In the genomic region with DNA sequence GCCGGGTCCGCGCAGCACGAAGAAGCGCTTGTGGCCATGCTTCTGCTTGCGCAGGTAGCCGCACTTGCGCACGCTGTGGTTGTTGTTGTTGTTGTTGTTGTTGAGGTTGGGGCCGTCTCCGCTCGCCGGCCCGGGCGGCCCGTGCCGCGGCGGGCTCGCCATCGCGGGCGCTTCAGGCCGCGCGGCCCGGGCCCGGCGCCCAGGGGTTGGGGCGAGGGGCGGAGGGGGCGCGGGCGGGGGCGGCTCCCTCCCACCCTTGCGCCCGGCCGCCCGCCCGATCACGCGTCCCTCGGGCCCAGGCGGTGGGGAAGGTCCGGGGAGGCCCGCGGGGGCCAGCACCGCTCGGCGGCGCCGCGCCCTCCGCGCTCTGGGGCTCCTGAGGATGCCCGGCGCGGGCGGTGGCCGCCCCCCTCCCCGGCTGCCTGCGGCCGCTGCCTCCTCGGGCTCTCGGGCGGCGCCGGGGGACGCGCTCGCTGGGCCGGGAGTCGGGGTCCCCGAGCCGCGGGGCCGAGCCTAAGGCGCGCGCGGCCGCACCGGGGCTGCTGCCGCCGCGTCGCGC, we compare ENCODE assay signal across 8 cellular contexts. TPM values are rescaled to one million over a fixed set of nuclear protein-coding genes. Genes with fewer than 3 reads are reported as not detected.
A peak's percentile ranks its signal among the peaks of the same experiment; 100 is the strongest.
DNase-seq lines count a peak whose midpoint lies in the region; ATAC-seq and TF ChIP-seq lines count a peak whose summit lies in the region.

No MANE protein-coding gene starts in this region.

- peaks cover 6% of the 10 kb centered on the region for H3K4me1 Mint-ChIP-seq in endothelial cell (ENCODE audit: unreplicated experiment)

- peaks cover 7% of the 10 kb centered on the region for H3K27me3 Mint-ChIP-seq in endothelial cell (ENCODE audit: unreplicated experiment)

- no peak overlapping the region for H3K4me3 Mint-ChIP-seq in endothelial cell (ENCODE audit: unreplicated experiment)

- no peak overlapping the region for H3K27ac Mint-ChIP-seq in endothelial cell (ENCODE audit: unreplicated experiment)

- no peaks in the 10 kb centered on the region for H3K9me2 ChIP-seq in OCI-LY7 (ENCODE audit: insufficient read depth, low read length)

- no peaks in the 10 kb centered on the region for H3K9me3 Mint-ChIP-seq in endothelial cell (ENCODE audit: unreplicated experiment)

- BruUV-seq in OCI-LY7 (replicated peaks; lab: Mats Ljungman, UMichigan) = no TSS peak

- no peaks in the 10 kb centered on the region for H4K20me1 ChIP-seq in OCI-LY7 (ENCODE audit: insufficient read depth, low read length)

- peak overlapping the region; percentile 55 for H3K4me3 ChIP-seq in OCI-LY7 (ENCODE audit: low read depth, low read length, poor library complexity, severe bottlenecking)

- H3K9me3 ChIP-seq in OCI-LY7 (ENCODE audit: low read length) = no peaks in the 10 kb centered on the region

- peaks cover under 1% of the 10 kb centered on the region for H3K36me3 Mint-ChIP-seq in endothelial cell (ENCODE audit: low read depth, unreplicated experiment)

- no peak for DNase-seq in OCI-LY7 (ENCODE audit: low spot score)
- DNase-seq in endothelial cell (ENCODE audit: low spot score) = peak; percentile 38
- DNase-seq in omental fat pad (ENCODE audit: low spot score) = no peak
- no peak for DNase-seq in OCI-M1 (lab: John Stamatoyannopoulos, UW)
- DNase-seq in NOMO-1 treated with dmso at 0.1 percent for 144 hours (lab: John Stamatoyannopoulos, UW; ENCODE audit: unreplicated experiment) = no peak
- no peak for DNase-seq in mesenteric fat pad (ENCODE audit: low spot score)

- H3K79me2 ChIP-seq in OCI-LY7 (ENCODE audit: insufficient read depth, low read depth, low read length) = no peaks in the 10 kb centered on the region

- CTCF ChIA-PET in OCI-LY7 (lab: Charles Lee; ENCODE audit: unreplicated experiment) = no interaction called here

- no peak overlapping the region for H2AFZ ChIP-seq in OCI-LY7 (ENCODE audit: low read length)

- intact Hi-C loops in OCI-LY7 (cut with micrococcal nuclease; ENCODE audit: unreplicated experiment) = loop anchor here (10.0 kb wide), 1 partner anchor 651 kb away; no protein-coding TSS in a partner anchor

- POLR2A ChIA-PET in OCI-LY7 (lab: Charles Lee) = no interaction called here

- H3K27ac ChIP-seq in OCI-LY7 (ENCODE audit: low read depth, low read length, poor library complexity, severe bottlenecking) = no peak overlapping the region

- H3K4me2 ChIP-seq in OCI-LY7 (ENCODE audit: low read length) = peak overlapping the region; percentile 50; the same call in 1 of the 2 replicates

- peak; percentile 19 for ATAC-seq in GM18502 (IDR thresholded peaks at IDR 0.05; ENCODE audit: poor library complexity, unreplicated experiment)
- peak; percentile 17 for ATAC-seq in GM21723 (IDR thresholded peaks at IDR 0.05; ENCODE audit: unreplicated experiment)
- ATAC-seq in omental fat pad (ENCODE audit: low FRiP score) = peak; percentile 19

- H3K4me1 ChIP-seq in OCI-LY7 (ENCODE audit: insufficient read depth, low read length, poor library complexity, severe bottlenecking) = no peaks in the 10 kb centered on the region

- H3K36me3 ChIP-seq in OCI-LY7 (ENCODE audit: insufficient read depth, low read length) = no peaks in the 10 kb centered on the region

- TF ChIP-seq CTCF in OCI-LY7 (conservative IDR thresholded peaks at IDR 0.05; ENCODE audit: low read length) (no peak), endothelial cell (IDR thresholded peaks at IDR 0.05; ENCODE audit: unreplicated experiment) (no peak), omental fat pad (IDR thresholded peaks at IDR 0.05) (no peak)

RNA-seq across cellular contexts. Expression of gene IRS2, which starts 0.4 kb away (rescaled TPM):
- total RNA-seq in OCI-LY7 (2014; rRNA removed; shearing (Covaris generic)) = 0.63 and 0.77 TPM in 2 replicates
- total RNA-seq in OCI-LY7 (2022) (2.7 and 2.9 TPM in 2 replicates), endothelial cell (ENCODE audit: unreplicated experiment) (16.4 TPM), omental fat pad (10 to 100 TPM; 25.2 to 70.9 (median 34.2) TPM), mesenteric fat pad (97.3 TPM)
